In the genomic region with DNA sequence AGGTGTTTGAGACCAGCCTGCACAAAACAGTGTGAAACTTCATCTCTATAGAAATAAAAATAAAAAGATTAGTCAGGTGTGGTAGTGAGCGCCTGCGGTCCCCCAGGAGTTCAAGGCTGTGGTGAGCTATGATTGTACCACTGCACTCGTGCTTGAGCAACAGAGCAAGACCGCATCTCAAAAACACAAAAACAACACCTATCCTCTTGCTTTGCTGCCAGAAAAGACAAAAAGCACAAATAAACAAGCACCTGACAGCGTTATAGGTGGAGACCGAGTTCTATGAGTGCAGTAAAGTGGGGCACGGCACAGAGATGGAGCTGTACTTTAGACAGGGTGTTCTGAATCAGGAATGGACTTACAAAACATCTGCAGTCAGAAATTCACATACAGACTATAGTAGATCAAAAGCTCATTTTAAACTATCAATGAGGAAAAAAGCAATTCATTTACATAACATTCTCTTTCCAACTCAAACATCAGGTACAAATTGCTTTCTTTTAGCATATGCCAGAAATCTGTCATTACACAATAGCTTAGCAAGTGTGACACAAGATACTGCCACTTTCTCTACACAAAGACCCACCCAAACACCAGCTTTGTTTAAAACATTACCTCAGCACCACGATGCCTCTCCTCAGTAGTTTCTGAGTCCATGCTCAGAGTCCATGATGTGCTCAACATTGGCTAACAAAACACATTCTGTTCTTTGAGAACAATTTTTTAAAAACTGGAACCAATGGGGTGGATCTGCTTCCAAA, we compare ENCODE assay signal across 8 cellular contexts. TPM values are rescaled to one million over a fixed set of nuclear protein-coding genes. Genes with fewer than 3 reads are reported as not detected.
DNase-seq lines count a peak whose midpoint lies in the region; ATAC-seq and TF ChIP-seq lines count a peak whose summit lies in the region.

No MANE protein-coding gene starts in this region.

- peak overlapping the region; percentile 92 to 94 (median 92) for H3K27ac Mint-ChIP-seq in CD4-positive, CD25-positive, alpha-beta regulatory T cell
- H3K27ac Mint-ChIP-seq in neural crest cell (ENCODE audit: unreplicated experiment), result peak overlapping the region; percentile 29

- no peak for TF ChIP-seq CTCF in neural crest cell (conservative IDR thresholded peaks at IDR 0.05)

- H3K4me1 ChIP-seq in CD4-positive, CD25-positive, alpha-beta regulatory T cell (ENCODE audit: control insufficient read depth, insufficient read depth, low read length, poor library complexity, severe bottlenecking), result peaks cover 96% of the 10 kb centered on the region

- ATAC-seq in CD4-positive, CD25-positive, alpha-beta regulatory T cell (ENCODE audit: low read depth in 2 of 2), result peak; percentile 87 to 88
- ATAC-seq in GM19372 (IDR thresholded peaks at IDR 0.05; ENCODE audit: low read depth, unreplicated experiment) (peak; percentile 58), HG03159 (IDR thresholded peaks at IDR 0.05; ENCODE audit: unreplicated experiment) (peak; percentile 64)

- H3K4me1 Mint-ChIP-seq in CD4-positive, CD25-positive, alpha-beta regulatory T cell, result peaks cover 36 to 97% (median 86%) of the 10 kb centered on the region in 4 donors
- peaks cover 41% of the 10 kb centered on the region for H3K4me1 Mint-ChIP-seq in neural crest cell

- no peaks in the 10 kb centered on the region for H3K9me3 ChIP-seq in CD4-positive, CD25-positive, alpha-beta regulatory T cell (ENCODE audit: control insufficient read depth in 2 of 2, low read length in 2 of 2)
- no peaks in the 10 kb centered on the region for H3K9me3 ChIP-seq in MG63

- H3K36me3 ChIP-seq in CD4-positive, CD25-positive, alpha-beta regulatory T cell (ENCODE audit: control insufficient read depth, insufficient read depth, low read length), result peaks cover 55% of the 10 kb centered on the region
- H3K36me3 ChIP-seq in MG63, result peaks cover 80% of the 10 kb centered on the region

- H3K4me3 Mint-ChIP-seq in CD4-positive, CD25-positive, alpha-beta regulatory T cell, result peak overlapping the region; percentile 77 to 83 (median 82)
- H3K4me3 Mint-ChIP-seq in neural crest cell, result no peak overlapping the region

- H3K9me3 Mint-ChIP-seq in CD4-positive, CD25-positive, alpha-beta regulatory T cell, result peaks cover 0 to 1% (median 0%) of the 10 kb centered on the region in 7 donors
- H3K9me3 Mint-ChIP-seq in neural crest cell, result no peaks in the 10 kb centered on the region

- no peaks in the 10 kb centered on the region for H3K27me3 ChIP-seq in CD4-positive, CD25-positive, alpha-beta regulatory T cell (ENCODE audit: control insufficient read depth, insufficient read depth, low read length)
- H3K27me3 ChIP-seq in MG63, result no peaks in the 10 kb centered on the region

- DNase-seq in CD4-positive, CD25-positive, alpha-beta regulatory T cell, result peak; percentile 43 to 84 (median 75)
- DNase-seq in activated CD8-positive, alpha-beta memory T cell treated with anti-CD3 and anti-CD28 coated beads, Interleukin-2, amount 50 U/mL, for 48 hours, result peak; percentile 42
- DNase-seq in neural crest cell (ENCODE audit: low read depth, low spot score) (no peak), NCI-H146 treated with DMSO at 0.1 percent for 48 hours (lab: John Stamatoyannopoulos, UW; ENCODE audit: unreplicated experiment) (no peak), MG63 (no peak)
- no peak for DNase-seq in effector CD4-positive, alpha-beta T cell

- peaks cover 71% of the 10 kb centered on the region for H3K36me3 Mint-ChIP-seq in CD4-positive, CD25-positive, alpha-beta regulatory T cell
- H3K36me3 Mint-ChIP-seq in neural crest cell (ENCODE audit: low read depth), result peaks cover 10% of the 10 kb centered on the region

- H3K27ac ChIP-seq in CD4-positive, CD25-positive, alpha-beta regulatory T cell (ENCODE audit: insufficient read depth, low read length, poor library complexity, severe bottlenecking), result peak overlapping the region; percentile 97

- peak overlapping the region; percentile 77 for H3K4me3 ChIP-seq in CD4-positive, CD25-positive, alpha-beta regulatory T cell (ENCODE audit: low read depth, low read length)
- H3K4me3 ChIP-seq in MG63, result no peak overlapping the region

- H3K27me3 Mint-ChIP-seq in CD4-positive, CD25-positive, alpha-beta regulatory T cell, result no peaks in the 10 kb centered on the region
- no peaks in the 10 kb centered on the region for H3K27me3 Mint-ChIP-seq in neural crest cell (ENCODE audit: low read depth)

RNA-seq across cellular contexts. Expression of a gene that starts 10.1 kb away (rescaled TPM):
- total RNA-seq in CD4-positive, CD25-positive, alpha-beta regulatory T cell, result 559 TPM
- 100 to 1,000 TPM; 310 to 497 (median 365) TPM for polyA plus RNA-seq in CD4-positive, CD25-positive, alpha-beta regulatory T cell
- 86.7 and 88.2 TPM in 2 replicates for total RNA-seq in neural crest cell
- 226 and 236 TPM in 2 replicates for total RNA-seq in MG63 (2014; rRNA removed; shearing (Covaris generic); ENCODE audit: low replicate concordance)

Comparison
In these comparisons a context has a peak if more than half of its experiments do, and no peak if none do; other contexts are left out.
1. DNase-seq: peak in CD4-positive, CD25-positive, alpha-beta regulatory T cell (3 of 3) and activated CD8-positive, alpha-beta memory T cell treated with anti-CD3 and anti-CD28 coated beads, Interleukin-2, amount 50 U/mL, for 48 hours (single experiment); none in neural crest cell (single experiment), NCI-H146 treated with DMSO at 0.1 percent for 48 hours (single experiment), MG63 (single experiment) and effector CD4-positive, alpha-beta T cell (single experiment).
2. Peak in every context shown above with its lines, with median percentiles within 50 percentile points of each other: ATAC-seq.